8 cellular contexts compared by ENCODE assay signal in genomic region chr19:7533925-7534480, GRCh38. TPM values are rescaled to one million over a fixed set of nuclear protein-coding genes. Genes with fewer than 3 reads are reported as not detected.
DNase-seq lines count a peak whose midpoint lies in the region; ATAC-seq and TF ChIP-seq lines count a peak whose summit lies in the region.

No MANE protein-coding gene starts in this region.

- no peaks in the 10 kb centered on the region for H3K9me3 Mint-ChIP-seq in activated naive CD8-positive, alpha-beta T cell treated with anti-CD3 and anti-CD28 coated beads, Interleukin-2, amount 10 ng/mL, durations not matched to agents 7 days and 5 days
- H3K9me3 Mint-ChIP-seq in glutamatergic neuron (ENCODE audit: unreplicated experiment) = peaks cover 8% of the 10 kb centered on the region
- H3K9me3 Mint-ChIP-seq in osteocyte (ENCODE audit: unreplicated experiment) = no peaks in the 10 kb centered on the region

- no peaks in the 10 kb centered on the region for H3F3A ChIP-seq in SU-DHL-6 (ENCODE audit: insufficient read depth)

- H3K27ac ChIP-seq in SU-DHL-6 (ENCODE audit: low read depth, low read length) (no peak overlapping the region), temporal lobe (ENCODE audit: low read depth, low read length) (peak overlapping the region; percentile 98)

- H3K4me1 Mint-ChIP-seq in activated naive CD8-positive, alpha-beta T cell treated with anti-CD3 and anti-CD28 coated beads, Interleukin-2, amount 10 ng/mL, durations not matched to agents 7 days and 5 days = peaks cover 10% of the 10 kb centered on the region
- H3K4me1 Mint-ChIP-seq in glutamatergic neuron (ENCODE audit: low read depth, unreplicated experiment) (no peaks in the 10 kb centered on the region), osteocyte (ENCODE audit: unreplicated experiment) (peaks cover 15% of the 10 kb centered on the region)

- H3K9ac ChIP-seq in SU-DHL-6 (ENCODE audit: low read length) = peak overlapping the region; percentile 73

- H3K9me2 ChIP-seq in SU-DHL-6 (replicated peaks; ENCODE audit: insufficient read depth, low read length) = no peaks in the 10 kb centered on the region

- POLR2A ChIA-PET in activated naive CD8-positive, alpha-beta T cell treated with anti-CD3 and anti-CD28 coated beads, Interleukin-2, amount 10 ng/mL, durations not matched to agents 7 days and 5 days (lab: Charles Lee) = interaction anchor here (1.2 to 3.9 kb wide), 5 partner anchors 11 to 19 kb away, joined by 3 to 28 read pairs (median 6); partner anchors contain the start of genes MCOLN1 and ZNF358

- peak; percentile 32 for ATAC-seq in activated naive CD8-positive, alpha-beta T cell treated with anti-CD3 and anti-CD28 coated beads, Interleukin-2, amount 10 ng/mL, durations not matched to agents 7 days and 5 days (ENCODE audit: low read depth)
- no peak for ATAC-seq in GM18909 (IDR thresholded peaks at IDR 0.05; ENCODE audit: poor library complexity, unreplicated experiment)

- H3K27me3 Mint-ChIP-seq in activated naive CD8-positive, alpha-beta T cell treated with anti-CD3 and anti-CD28 coated beads, Interleukin-2, amount 10 ng/mL, durations not matched to agents 7 days and 5 days = no peaks in the 10 kb centered on the region
- peaks cover 8% of the 10 kb centered on the region for H3K27me3 Mint-ChIP-seq in glutamatergic neuron (ENCODE audit: unreplicated experiment)
- H3K27me3 Mint-ChIP-seq in osteocyte (ENCODE audit: unreplicated experiment) = no peaks in the 10 kb centered on the region

- H3K4me3 Mint-ChIP-seq in activated naive CD8-positive, alpha-beta T cell treated with anti-CD3 and anti-CD28 coated beads, Interleukin-2, amount 10 ng/mL, durations not matched to agents 7 days and 5 days = peak overlapping the region; percentile 96
- peak overlapping the region; percentile 98 for H3K4me3 Mint-ChIP-seq in glutamatergic neuron (ENCODE audit: unreplicated experiment)
- peak overlapping the region; percentile 94 for H3K4me3 Mint-ChIP-seq in osteocyte (ENCODE audit: unreplicated experiment)

- H3K36me3 Mint-ChIP-seq in activated naive CD8-positive, alpha-beta T cell treated with anti-CD3 and anti-CD28 coated beads, Interleukin-2, amount 10 ng/mL, durations not matched to agents 7 days and 5 days = peaks cover 13% of the 10 kb centered on the region
- H3K36me3 Mint-ChIP-seq in glutamatergic neuron (ENCODE audit: unreplicated experiment) = no peaks in the 10 kb centered on the region
- H3K36me3 Mint-ChIP-seq in osteocyte (ENCODE audit: unreplicated experiment) = peaks cover 13% of the 10 kb centered on the region

- H3K4me3 ChIP-seq in NB4 (ENCODE audit: low read depth, low read length) (peak overlapping the region; percentile 75), SU-DHL-6 (ENCODE audit: insufficient read depth, low read length, poor library complexity, severe bottlenecking) (peak overlapping the region; percentile 90)

- TF ChIP-seq CTCF in NB4 (IDR thresholded peaks at IDR 0.05; ENCODE audit: low read depth, low read length) (no peak), SU-DHL-6 (IDR thresholded peaks at IDR 0.05; ENCODE audit: insufficient read depth, low read length, poor library complexity, severe bottlenecking) (no peak), glutamatergic neuron (IDR thresholded peaks at IDR 0.05; ENCODE audit: partially characterized antibody, unreplicated experiment) (no peak), osteocyte (IDR thresholded peaks at IDR 0.05) (no peak)

- no peaks in the 10 kb centered on the region for H3K27me3 ChIP-seq in SU-DHL-6 (ENCODE audit: low read length)

- H3K9me3 ChIP-seq in SU-DHL-6 (ENCODE audit: insufficient read depth, low read length) = no peaks in the 10 kb centered on the region

- peak; percentile 91 for DNase-seq in NB4 (ENCODE audit: low read depth)
- peak; percentile 78 for DNase-seq in activated naive CD8-positive, alpha-beta T cell treated with anti-CD3 and anti-CD28 coated beads, Interleukin-2, amount 10 ng/mL, durations not matched to agents 7 days and 5 days
- peak; percentile 85 for DNase-seq in glutamatergic neuron
- DNase-seq in osteocyte (ENCODE audit: extremely low spot score, unreplicated experiment) = peak; percentile 89

- peak overlapping the region; percentile 79 for H3K4me2 ChIP-seq in SU-DHL-6 (ENCODE audit: low read depth, low read length, poor library complexity, severe bottlenecking)

- no peaks in the 10 kb centered on the region for H3K79me2 ChIP-seq in SU-DHL-6 (ENCODE audit: insufficient read depth, low read length)

- H4K20me1 ChIP-seq in SU-DHL-6 (ENCODE audit: low read depth, low read length) = no peaks in the 10 kb centered on the region

- no peaks in the 10 kb centered on the region for H3K36me3 ChIP-seq in SU-DHL-6 (ENCODE audit: low read length)

- TF ChIP-seq POLR2A in GM15510 (IDR thresholded peaks at IDR 0.05; ENCODE audit: borderline replicate concordance, extremely low read depth, insufficient read length) = peak; percentile 29
- no peak for TF ChIP-seq POLR2A in NB4 (IDR thresholded peaks at IDR 0.05; ENCODE audit: extremely low read depth, insufficient read length)

- H3K27ac Mint-ChIP-seq in activated naive CD8-positive, alpha-beta T cell treated with anti-CD3 and anti-CD28 coated beads, Interleukin-2, amount 10 ng/mL, durations not matched to agents 7 days and 5 days = peak overlapping the region; percentile 80
- H3K27ac Mint-ChIP-seq in glutamatergic neuron (ENCODE audit: unreplicated experiment) = peak overlapping the region; percentile 91
- peak overlapping the region; percentile 99 for H3K27ac Mint-ChIP-seq in osteocyte (ENCODE audit: unreplicated experiment)

- H2AFZ ChIP-seq in SU-DHL-6 (ENCODE audit: low read depth, low read length, severe bottlenecking) = peak overlapping the region; percentile 84

RNA-seq across cellular contexts. Expression of gene PNPLA6, which starts 1.5 kb away (rescaled TPM):
- 100 to 1,000 TPM; 152 to 155 TPM for total RNA-seq in activated naive CD8-positive, alpha-beta T cell treated with anti-CD3 and anti-CD28 coated beads, Interleukin-2, amount 10 ng/mL, durations not matched to agents 7 days and 5 days
- 82.0 TPM for total RNA-seq in glutamatergic neuron (ENCODE audit: unreplicated experiment)
- total RNA-seq in osteocyte = 107 and 129 TPM in 2 replicates
- 36.4 TPM for total RNA-seq in temporal lobe

RNA-seq across cellular contexts. Expression of gene MCOLN1, which starts 11.6 kb away (rescaled TPM):
- total RNA-seq in activated naive CD8-positive, alpha-beta T cell treated with anti-CD3 and anti-CD28 coated beads, Interleukin-2, amount 10 ng/mL, durations not matched to agents 7 days and 5 days = 10 to 100 TPM; 17.5 to 18.2 TPM
- total RNA-seq in glutamatergic neuron (ENCODE audit: unreplicated experiment) = 39.8 TPM
- 33.3 and 39.2 TPM in 2 replicates for total RNA-seq in osteocyte
- total RNA-seq in temporal lobe = 5.2 TPM

RNA-seq across cellular contexts. Expression of gene ZNF358, which starts 18.1 kb away (rescaled TPM):
- 10 to 100 TPM; 12.6 to 13.1 TPM for total RNA-seq in activated naive CD8-positive, alpha-beta T cell treated with anti-CD3 and anti-CD28 coated beads, Interleukin-2, amount 10 ng/mL, durations not matched to agents 7 days and 5 days
- total RNA-seq in glutamatergic neuron (ENCODE audit: unreplicated experiment) = 148 TPM
- 84.4 and 93.5 TPM in 2 replicates for total RNA-seq in osteocyte
- total RNA-seq in temporal lobe = 17.2 TPM

RNA-seq across cellular contexts. Expression of gene PEX11G, which starts 45.2 kb away (rescaled TPM):
- 1 to 10 TPM; 1.0 to 1.3 TPM for total RNA-seq in activated naive CD8-positive, alpha-beta T cell treated with anti-CD3 and anti-CD28 coated beads, Interleukin-2, amount 10 ng/mL, durations not matched to agents 7 days and 5 days
- total RNA-seq in glutamatergic neuron (ENCODE audit: unreplicated experiment) (2.6 TPM), osteocyte (2.1 and 2.5 TPM in 2 replicates), temporal lobe (0.25 TPM)
